Comparison of ENCODE assay signal across 1 cellular context in genomic region chr17:3695723-3696411, GRCh38.
TF ChIP-seq lines count a peak whose summit lies in the region.

Gene P2RX5 (minus strand): TSS chr17:3696155. CDS start chr17:3696005, 150 bp downstream.

TF ChIP-seq in HepG2, 621 proteins besides CTCF, POLR2A, EP300 and RAD21 (continued from another document and continues in another):
- TF ChIP-seq ZNF317 (CRISPR knock-in tag; IDR thresholded peaks at IDR 0.05) = no peak
- no peak for TF ChIP-seq NFYB (CRISPR knock-in tag; IDR thresholded peaks at IDR 0.05)
- no peak for TF ChIP-seq TEAD2 (CRISPR knock-in tag; IDR thresholded peaks at IDR 0.05)
- TF ChIP-seq UBTF (CRISPR knock-in tag; IDR thresholded peaks at IDR 0.05) = no peak; the same call in 1 of the 2 replicates
- no peak for TF ChIP-seq HNF1B (CRISPR knock-in tag; IDR thresholded peaks at IDR 0.05)
- TF ChIP-seq MAX (IDR thresholded peaks at IDR 0.05) = peak; percentile 76
- TF ChIP-seq ZNF30 (CRISPR knock-in tag; IDR thresholded peaks at IDR 0.05) = no peak
- TF ChIP-seq MYC (CRISPR knock-in tag; IDR thresholded peaks at IDR 0.05; ENCODE audit: borderline replicate concordance) = peak; percentile 48; the same call in 1 of the 2 replicates
- no peak for TF ChIP-seq ZNF569 (CRISPR knock-in tag; IDR thresholded peaks at IDR 0.05; ENCODE audit: borderline replicate concordance)
- TF ChIP-seq TMF1 (CRISPR knock-in tag; IDR thresholded peaks at IDR 0.05; ENCODE audit: low read depth) = no peak
- no peak for TF ChIP-seq ZNF10 (CRISPR knock-in tag; IDR thresholded peaks at IDR 0.05; ENCODE audit: borderline replicate concordance, low read depth)
- TF ChIP-seq GZF1 (CRISPR knock-in tag; IDR thresholded peaks at IDR 0.05) = no peak
- no peak for TF ChIP-seq ZBTB10 (CRISPR knock-in tag; IDR thresholded peaks at IDR 0.05; ENCODE audit: borderline replicate concordance)
- TF ChIP-seq ZNF414 (CRISPR knock-in tag; IDR thresholded peaks at IDR 0.05) = no peak
- TF ChIP-seq GMEB2 (CRISPR knock-in tag; IDR thresholded peaks at IDR 0.05; ENCODE audit: low read depth) = no peak
- no peak for TF ChIP-seq MTF2 (CRISPR knock-in tag; IDR thresholded peaks at IDR 0.05; ENCODE audit: borderline replicate concordance)
- TF ChIP-seq ZBTB40 (IDR thresholded peaks at IDR 0.05) = no peak
- TF ChIP-seq ZBTB40 (CRISPR knock-in tag; IDR thresholded peaks at IDR 0.05) = no peak
- TF ChIP-seq MXD4 (CRISPR knock-in tag; IDR thresholded peaks at IDR 0.05) = peak; percentile 10; the same call in 1 of the 2 replicates
- no peak for TF ChIP-seq IRF9 (CRISPR knock-in tag; IDR thresholded peaks at IDR 0.05; ENCODE audit: borderline replicate concordance)
- no peak for TF ChIP-seq TIGD3 (CRISPR knock-in tag; IDR thresholded peaks at IDR 0.05; ENCODE audit: borderline replicate concordance)
- TF ChIP-seq HIC2 (CRISPR knock-in tag; IDR thresholded peaks at IDR 0.05; ENCODE audit: low read depth) = 0 out of 2 replicates have a peak, but pooled peaks have one; percentile 9
- TF ChIP-seq KAT8 (CRISPR knock-in tag; IDR thresholded peaks at IDR 0.05) = no peak
- no peak for TF ChIP-seq ZBTB38 (CRISPR knock-in tag; IDR thresholded peaks at IDR 0.05)
- no peak for TF ChIP-seq RBM39 (IDR thresholded peaks at IDR 0.05; ENCODE audit: low read depth, low read length, poor library complexity, severe bottlenecking)
- peak; percentile 49; the same call in 1 of the 2 replicates for TF ChIP-seq ZFY (CRISPR knock-in tag; IDR thresholded peaks at IDR 0.05)
- TF ChIP-seq ZNF335 (CRISPR knock-in tag; IDR thresholded peaks at IDR 0.05) = no peak
- no peak for TF ChIP-seq ZNF33B (CRISPR knock-in tag; IDR thresholded peaks at IDR 0.05)
- no peak for TF ChIP-seq ZSCAN22 (CRISPR knock-in tag; IDR thresholded peaks at IDR 0.05)
- no peak for TF ChIP-seq E2F2 (CRISPR knock-in tag; IDR thresholded peaks at IDR 0.05; ENCODE audit: borderline replicate concordance)
- TF ChIP-seq XBP1 (CRISPR knock-in tag; IDR thresholded peaks at IDR 0.05) = no peak
- TF ChIP-seq ZNF761 (CRISPR knock-in tag; conservative IDR thresholded peaks at IDR 0.05) = no peak
